In genomic region chr19:31513841-31514240, GRCh38 we compare ENCODE assay signal across 20 cellular contexts.
A peak's percentile ranks its signal among the peaks of the same experiment; 100 is the strongest.
DNase-seq lines count a peak whose midpoint lies in the region; ATAC-seq and TF ChIP-seq lines count a peak whose summit lies in the region.
"Had no signal": no experiment of that assay in that cellular context is flagged by ENCODE, and none has a peak within 500 bp of the region (broad histone marks: within the 10 kb centered on the region; RNA-seq: fewer than 3 reads in every experiment).

No MANE protein-coding gene starts in this region.

- intact Hi-C loops in vagina (cut with DNase I): no loop called here

- no peak overlapping the region for H3K4me3 Mint-ChIP-seq in GM23338
- H3K4me3 Mint-ChIP-seq: CD4-positive, CD25-positive, alpha-beta regulatory T cell; CD8-positive, alpha-beta memory T cell had no signal

- peaks cover 8% of the 10 kb centered on the region for H3K4me1 ChIP-seq in GM23338 (ENCODE audit: insufficient read depth)
- H3K4me1 ChIP-seq in vagina: peaks cover 15% of the 10 kb centered on the region
- H3K4me1 ChIP-seq: BE2C had no signal

- peaks cover 11% of the 10 kb centered on the region for H3K4me1 Mint-ChIP-seq in GM23338
- H3K4me1 Mint-ChIP-seq: CD4-positive, CD25-positive, alpha-beta regulatory T cell; CD8-positive, alpha-beta memory T cell had no signal

- no peak overlapping the region for H3K4me2 ChIP-seq in GM23338

- peak overlapping the region; percentile 38; the same call in 1 of the 2 replicates for H2AFZ ChIP-seq in GM23338
- H2AFZ ChIP-seq: GM23248 had no signal

- ATAC-seq in GM23338 (no peak), HG03342 (IDR thresholded peaks at IDR 0.05; ENCODE audit: unreplicated experiment) (no peak)
- ATAC-seq in activated naive CD4-positive, alpha-beta T cell treated with anti-CD3 and anti-CD28 coated beads, Interleukin-2, amount 50 U/mL, for 72 hours: no peak
- ATAC-seq: GM12878, HCT116 had no signal

- no peaks in the 10 kb centered on the region for H3K9me3 Mint-ChIP-seq in GM23338
- H3K9me3 Mint-ChIP-seq in activated naive CD4-positive, alpha-beta T cell treated with anti-CD3 and anti-CD28 coated beads, Interleukin-2, amount 50 U/mL, for 72 hours: peaks cover 0 to 9% of the 10 kb centered on the region in 2 donors

- 0 out of 2 replicates have a peak, but pooled peaks cover 4% of the 10 kb centered on the region for H3K9me2 ChIP-seq in GM23338 (ENCODE audit: insufficient read depth)

- H3K4me3 ChIP-seq in GM23338 (no peak overlapping the region), vagina (no peak overlapping the region)
- H3K4me3 ChIP-seq: GM12878, GM23248 had no signal

- DNase-seq in GM23338 (ENCODE audit: low spot score) (no peak), ecto neural progenitor cell (ENCODE audit: low spot score) (peak; percentile 27), left kidney (ENCODE audit: low read depth, low spot score) (peak; percentile 70), vagina (ENCODE audit: extremely low spot score in 2 of 2) (peak; percentile 46 to 52), NCI-H1417 treated with DMSO at 0.1 percent for 48 hours (lab: John Stamatoyannopoulos, UW) (no peak)
- DNase-seq in activated naive CD4-positive, alpha-beta T cell treated with anti-CD3 and anti-CD28 coated beads, Interleukin-2, amount 50 U/mL, for 72 hours (ENCODE audit: low spot score in 2 of 2): no peak
- DNase-seq: BE2C; C1 segment of cervical spinal cord; CD4-positive, CD25-positive, alpha-beta regulatory T cell; CD8-positive, alpha-beta memory T cell; COR-L47; DMS 273 treated with DMSO at 0.1 percent for 48 hours; DMS53; DND-41; EL; GM23248; H7 had no signal

- no peaks in the 10 kb centered on the region for H3K27me3 ChIP-seq in GM23338 (ENCODE audit: insufficient read depth)
- no peaks in the 10 kb centered on the region for H3K27me3 ChIP-seq in vagina
- H3K27me3 ChIP-seq: BE2C had no signal

- TF ChIP-seq POLR2A in vagina (IDR thresholded peaks at IDR 0.05): no peak

- no peaks in the 10 kb centered on the region for H3K79me2 ChIP-seq in GM23338 (replicated peaks; ENCODE audit: insufficient read depth)

- no peaks in the 10 kb centered on the region; the same call in 1 of the 2 replicates for H3K36me3 ChIP-seq in GM23338 (ENCODE audit: insufficient read depth)
- no peaks in the 10 kb centered on the region for H3K36me3 ChIP-seq in vagina
- H3K36me3 ChIP-seq: BE2C had no signal

- no peak overlapping the region for H3K27ac Mint-ChIP-seq in GM23338
- H3K27ac Mint-ChIP-seq in activated naive CD4-positive, alpha-beta T cell treated with anti-CD3 and anti-CD28 coated beads, Interleukin-2, amount 50 U/mL, for 72 hours: no peak overlapping the region
- H3K27ac Mint-ChIP-seq: CD4-positive, CD25-positive, alpha-beta regulatory T cell; CD8-positive, alpha-beta memory T cell had no signal

- H3K27ac ChIP-seq in GM23338 (ENCODE audit: low read depth) (no peak overlapping the region), vagina (no peak overlapping the region)
- H3K27ac ChIP-seq: GM23248 had no signal

- peaks cover 1% of the 10 kb centered on the region for H3K27me3 Mint-ChIP-seq in GM23338 (ENCODE audit: insufficient read depth, low read depth, poor library complexity)
- H3K27me3 Mint-ChIP-seq: CD4-positive, CD25-positive, alpha-beta regulatory T cell had no signal

- no peaks in the 10 kb centered on the region for H4K20me1 ChIP-seq in GM23338 (replicated peaks; ENCODE audit: insufficient read depth)

- no peaks in the 10 kb centered on the region for H3F3A ChIP-seq in GM23338 (replicated peaks; ENCODE audit: low read depth)

- no peaks in the 10 kb centered on the region for H3K9me3 ChIP-seq in vagina
- H3K9me3 ChIP-seq: BE2C had no signal

- TF ChIP-seq CTCF in GM23338 (conservative IDR thresholded peaks at IDR 0.05; ENCODE audit: low read depth in 2 of 2) (no peak), vagina (IDR thresholded peaks at IDR 0.05) (no peak)

- no peaks in the 10 kb centered on the region for H3K36me3 Mint-ChIP-seq in GM23338 (ENCODE audit: low read depth)
- H3K36me3 Mint-ChIP-seq in activated naive CD4-positive, alpha-beta T cell treated with anti-CD3 and anti-CD28 coated beads, Interleukin-2, amount 50 U/mL, for 72 hours: no peaks in the 10 kb centered on the region
- H3K36me3 Mint-ChIP-seq: CD4-positive, CD25-positive, alpha-beta regulatory T cell; CD8-positive, alpha-beta memory T cell had no signal

TF ChIP-seq in GM23338, 12 proteins besides CTCF, POLR2A, EP300 and RAD21:
- TF ChIP-seq, protein P1, sequence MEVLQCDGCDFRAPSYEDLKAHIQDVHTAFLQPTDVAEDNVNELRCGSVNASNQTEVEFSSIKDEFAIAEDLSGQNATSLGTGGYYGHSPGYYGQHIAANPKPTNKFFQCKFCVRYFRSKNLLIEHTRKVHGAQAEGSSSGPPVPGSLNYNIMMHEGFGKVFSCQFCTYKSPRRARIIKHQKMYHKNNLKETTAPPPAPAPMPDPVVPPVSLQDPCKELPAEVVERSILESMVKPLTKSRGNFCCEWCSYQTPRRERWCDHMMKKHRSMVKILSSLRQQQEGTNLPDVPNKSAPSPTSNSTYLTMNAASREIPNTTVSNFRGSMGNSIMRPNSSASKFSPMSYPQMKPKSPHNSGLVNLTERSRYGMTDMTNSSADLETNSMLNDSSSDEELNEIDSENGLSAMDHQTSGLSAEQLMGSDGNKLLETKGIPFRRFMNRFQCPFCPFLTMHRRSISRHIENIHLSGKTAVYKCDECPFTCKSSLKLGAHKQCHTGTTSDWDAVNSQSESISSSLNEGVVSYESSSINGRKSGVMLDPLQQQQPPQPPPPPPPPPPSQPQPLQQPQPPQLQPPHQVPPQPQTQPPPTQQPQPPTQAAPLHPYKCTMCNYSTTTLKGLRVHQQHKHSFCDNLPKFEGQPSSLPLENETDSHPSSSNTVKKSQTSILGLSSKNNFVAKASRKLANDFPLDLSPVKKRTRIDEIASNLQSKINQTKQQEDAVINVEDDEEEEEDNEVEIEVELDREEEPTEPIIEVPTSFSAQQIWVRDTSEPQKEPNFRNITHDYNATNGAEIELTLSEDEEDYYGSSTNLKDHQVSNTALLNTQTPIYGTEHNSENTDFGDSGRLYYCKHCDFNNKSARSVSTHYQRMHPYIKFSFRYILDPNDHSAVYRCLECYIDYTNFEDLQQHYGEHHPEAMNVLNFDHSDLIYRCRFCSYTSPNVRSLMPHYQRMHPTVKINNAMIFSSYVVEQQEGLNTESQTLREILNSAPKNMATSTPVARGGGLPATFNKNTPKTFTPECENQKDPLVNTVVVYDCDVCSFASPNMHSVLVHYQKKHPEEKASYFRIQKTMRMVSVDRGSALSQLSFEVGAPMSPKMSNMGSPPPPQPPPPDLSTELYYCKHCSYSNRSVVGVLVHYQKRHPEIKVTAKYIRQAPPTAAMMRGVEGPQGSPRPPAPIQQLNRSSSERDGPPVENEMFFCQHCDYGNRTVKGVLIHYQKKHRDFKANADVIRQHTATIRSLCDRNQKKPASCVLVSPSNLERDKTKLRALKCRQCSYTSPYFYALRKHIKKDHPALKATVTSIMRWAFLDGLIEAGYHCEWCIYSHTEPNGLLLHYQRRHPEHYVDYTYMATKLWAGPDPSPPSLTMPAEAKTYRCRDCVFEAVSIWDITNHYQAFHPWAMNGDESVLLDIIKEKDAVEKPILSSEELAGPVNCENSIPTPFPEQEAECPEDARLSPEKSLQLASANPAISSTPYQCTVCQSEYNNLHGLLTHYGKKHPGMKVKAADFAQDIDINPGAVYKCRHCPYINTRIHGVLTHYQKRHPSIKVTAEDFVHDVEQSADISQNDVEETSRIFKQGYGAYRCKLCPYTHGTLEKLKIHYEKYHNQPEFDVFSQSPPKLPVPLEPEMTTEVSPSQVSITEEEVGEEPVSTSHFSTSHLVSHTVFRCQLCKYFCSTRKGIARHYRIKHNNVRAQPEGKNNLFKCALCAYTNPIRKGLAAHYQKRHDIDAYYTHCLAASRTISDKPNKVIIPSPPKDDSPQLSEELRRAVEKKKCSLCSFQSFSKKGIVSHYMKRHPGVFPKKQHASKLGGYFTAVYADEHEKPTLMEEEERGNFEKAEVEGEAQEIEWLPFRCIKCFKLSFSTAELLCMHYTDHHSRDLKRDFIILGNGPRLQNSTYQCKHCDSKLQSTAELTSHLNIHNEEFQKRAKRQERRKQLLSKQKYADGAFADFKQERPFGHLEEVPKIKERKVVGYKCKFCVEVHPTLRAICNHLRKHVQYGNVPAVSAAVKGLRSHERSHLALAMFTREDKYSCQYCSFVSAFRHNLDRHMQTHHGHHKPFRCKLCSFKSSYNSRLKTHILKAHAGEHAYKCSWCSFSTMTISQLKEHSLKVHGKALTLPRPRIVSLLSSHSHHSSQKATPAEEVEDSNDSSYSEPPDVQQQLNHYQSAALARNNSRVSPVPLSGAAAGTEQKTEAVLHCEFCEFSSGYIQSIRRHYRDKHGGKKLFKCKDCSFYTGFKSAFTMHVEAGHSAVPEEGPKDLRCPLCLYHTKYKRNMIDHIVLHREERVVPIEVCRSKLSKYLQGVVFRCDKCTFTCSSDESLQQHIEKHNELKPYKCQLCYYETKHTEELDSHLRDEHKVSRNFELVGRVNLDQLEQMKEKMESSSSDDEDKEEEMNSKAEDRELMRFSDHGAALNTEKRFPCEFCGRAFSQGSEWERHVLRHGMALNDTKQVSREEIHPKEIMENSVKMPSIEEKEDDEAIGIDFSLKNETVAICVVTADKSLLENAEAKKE (CRISPR knock-in tag; IDR thresholded peaks at IDR 0.05): no peak
- TF ChIP-seq CREB1 (CRISPR knock-in tag; IDR thresholded peaks at IDR 0.05; ENCODE audit: low read depth): no peak

Comparison
In these comparisons a context has a peak if more than half of its experiments do, and no peak if none do; other contexts are left out.
1. DNase-seq: peak in ecto neural progenitor cell (single experiment), left kidney (single experiment) and vagina (2 of 2); none in GM23338 (single experiment), activated naive CD4-positive, alpha-beta T cell treated with anti-CD3 and anti-CD28 coated beads, Interleukin-2, amount 50 U/mL, for 72 hours (0 of 2) and NCI-H1417 treated with DMSO at 0.1 percent for 48 hours (single experiment).